Comparison of ENCODE assay signal across 23 cellular contexts in genomic region chr10:72730462-72730861, GRCh38. TPM values are rescaled to one million over a fixed set of nuclear protein-coding genes. Genes with fewer than 3 reads are reported as not detected.
DNase-seq lines count a peak whose midpoint lies in the region; ATAC-seq and TF ChIP-seq lines count a peak whose summit lies in the region.
"Had no signal": no experiment of that assay in that cellular context is flagged by ENCODE, and none has a peak within 500 bp of the region (broad histone marks: within the 10 kb centered on the region; RNA-seq: fewer than 3 reads in every experiment).

No MANE protein-coding gene starts in this region.

- H3K27ac Mint-ChIP-seq in neural progenitor cell: no peak overlapping the region
- H3K27ac Mint-ChIP-seq: activated CD8-positive, alpha-beta T cell treated with anti-CD3 and anti-CD28 coated beads, Interleukin-2, amount 10 ng/mL, durations not matched to agents 7 days and 5 days; stimulated activated naive CD8-positive, alpha-beta T cell treated with anti-CD3 and anti-CD28 coated beads, Interleukin-15, Interleukin-2, amounts not matched to agents 100 ng/mL and 50 ng/mL, for 24 hours had no signal

- peaks cover 1% of the 10 kb centered on the region for H3K4me1 Mint-ChIP-seq in neural progenitor cell

- ATAC-seq in HG03460 (IDR thresholded peaks at IDR 0.05; ENCODE audit: unreplicated experiment): no peak
- ATAC-seq: activated CD8-positive, alpha-beta T cell treated with anti-CD3 and anti-CD28 coated beads, Interleukin-2, amount 10 ng/mL, durations not matched to agents 7 days and 5 days; Right ventricle myocardium inferior had no signal

- H3K4me2 ChIP-seq in neural progenitor cell: no peak overlapping the region
- H3K4me2 ChIP-seq: BLaER1 treated with 17β-estradiol and CSF1 and Interleukin-3, amounts not matched to agents 10 nM and 100 nM had no signal

- in situ Hi-C loops in HAP-1 (cut with MboI; ENCODE audit: low sequenced_read_pairs): no loop called here

- peaks cover 9% of the 10 kb centered on the region for H3K4me1 ChIP-seq in SJSA1 (replicated peaks)
- peaks cover 5% of the 10 kb centered on the region for H3K4me1 ChIP-seq in neural progenitor cell
- peaks cover 9% of the 10 kb centered on the region for H3K4me1 ChIP-seq in HAP-1

- peaks cover 69% of the 10 kb centered on the region for H3K79me2 ChIP-seq in neural progenitor cell (ENCODE audit: low read depth)

- H3K36me3 ChIP-seq in SJSA1 (no peaks in the 10 kb centered on the region), neural progenitor cell (no peaks in the 10 kb centered on the region), HAP-1 (replicated peaks) (no peaks in the 10 kb centered on the region)
- H3K36me3 ChIP-seq: tibial artery had no signal

- H4K20me1 ChIP-seq in neural progenitor cell (ENCODE audit: low read depth): no peaks in the 10 kb centered on the region

- H3K36me3 Mint-ChIP-seq in neural progenitor cell: no peaks in the 10 kb centered on the region

- H3K27me3 ChIP-seq in SJSA1 (replicated peaks) (no peaks in the 10 kb centered on the region), neural progenitor cell (no peaks in the 10 kb centered on the region), HAP-1 (ENCODE audit: low read depth) (no peaks in the 10 kb centered on the region)
- H3K27me3 ChIP-seq: BLaER1 treated with 17β-estradiol and CSF1 and Interleukin-3, amounts not matched to agents 10 nM and 100 nM; tibial artery had no signal

- no peak overlapping the region for H3K4me3 Mint-ChIP-seq in neural progenitor cell
- H3K4me3 Mint-ChIP-seq: activated CD8-positive, alpha-beta T cell treated with anti-CD3 and anti-CD28 coated beads, Interleukin-2, amount 10 ng/mL, durations not matched to agents 7 days and 5 days; stimulated activated naive CD8-positive, alpha-beta T cell treated with anti-CD3 and anti-CD28 coated beads, Interleukin-15, Interleukin-2, amounts not matched to agents 100 ng/mL and 50 ng/mL, for 24 hours had no signal

- no peak overlapping the region for H3K9ac ChIP-seq in neural progenitor cell
- H3K9ac ChIP-seq: BLaER1 treated with 17β-estradiol and CSF1 and Interleukin-3, amounts not matched to agents 10 nM and 100 nM had no signal

- H3K4me3 ChIP-seq in SJSA1: no peak overlapping the region
- H3K4me3 ChIP-seq in fibroblast of the aortic adventitia (ENCODE audit: low read depth, low read length): no peak overlapping the region
- H3K4me3 ChIP-seq in neural progenitor cell: no peak overlapping the region
- H3K4me3 ChIP-seq in HAP-1: no peak overlapping the region
- H3K4me3 ChIP-seq: BLaER1 treated with 17β-estradiol and CSF1 and Interleukin-3, amounts not matched to agents 10 nM and 100 nM; tibial artery had no signal

- H3K27ac ChIP-seq in SJSA1 (peak overlapping the region; percentile 23; the same call in 1 of the 2 replicates), neural progenitor cell (no peak overlapping the region)
- H3K27ac ChIP-seq: BLaER1 treated with 17β-estradiol and CSF1 and Interleukin-3, amounts not matched to agents 10 nM and 100 nM; tibial artery had no signal

- TF ChIP-seq CTCF in fibroblast of the aortic adventitia (IDR thresholded peaks at IDR 0.05; ENCODE audit: insufficient read depth, low read length) (no peak), neural progenitor cell (IDR thresholded peaks at IDR 0.05) (no peak)

- no peak overlapping the region for H2AFZ ChIP-seq in neural progenitor cell (replicated peaks)

- H3F3A ChIP-seq in neural progenitor cell (ENCODE audit: low read depth): no peaks in the 10 kb centered on the region

- H3K9me3 Mint-ChIP-seq in neural progenitor cell: no peaks in the 10 kb centered on the region
- H3K9me3 Mint-ChIP-seq: stimulated activated naive CD8-positive, alpha-beta T cell treated with anti-CD3 and anti-CD28 coated beads, Interleukin-15, Interleukin-2, amounts not matched to agents 100 ng/mL and 50 ng/mL, for 24 hours had no signal

- H3K27me3 Mint-ChIP-seq in neural progenitor cell (ENCODE audit: insufficient read depth, low read depth): no peaks in the 10 kb centered on the region
- H3K27me3 Mint-ChIP-seq: stimulated activated naive CD8-positive, alpha-beta T cell treated with anti-CD3 and anti-CD28 coated beads, Interleukin-15, Interleukin-2, amounts not matched to agents 100 ng/mL and 50 ng/mL, for 24 hours had no signal

- H3K9me3 ChIP-seq in SJSA1 (replicated peaks): no peaks in the 10 kb centered on the region
- H3K9me3 ChIP-seq in neural progenitor cell (ENCODE audit: low read depth): no peaks in the 10 kb centered on the region
- H3K9me3 ChIP-seq in HAP-1: no peaks in the 10 kb centered on the region
- H3K9me3 ChIP-seq: BLaER1 treated with 17β-estradiol and CSF1 and Interleukin-3, amounts not matched to agents 10 nM and 100 nM; tibial artery had no signal

- DNase-seq in ELR (ENCODE audit: low read depth): peak; percentile 19
- peak in 1 of 2 experiments; percentile 18 for DNase-seq in SJSA1 (ENCODE audit: low read depth in 1 of 2, low spot score in 2 of 2)
- peak; percentile 89 for DNase-seq in fibroblast of the aortic adventitia (ENCODE audit: low read depth)
- peak; percentile 57 for DNase-seq in stromal cell of bone marrow (ENCODE audit: low read depth)
- no peak for DNase-seq in neural progenitor cell (ENCODE audit: low spot score)
- no peak for DNase-seq in HAP-1 (ENCODE audit: low spot score in 2 of 2)
- DNase-seq: activated CD4-positive, alpha-beta T cell treated with anti-CD3 and anti-CD28 coated beads for 1 hour; activated CD8-positive, alpha-beta T cell treated with anti-CD3 and anti-CD28 coated beads, Interleukin-2, amount 10 ng/mL, durations not matched to agents 7 days and 5 days; activated naive CD4-positive, alpha-beta T cell; activated T-cell treated with anti-CD3 and anti-CD28 coated beads, Interleukin-2, amount 50 U/mL, for 1 hour; central memory CD4-positive, alpha-beta T cell; kidney glomerular epithelial cell; NCI-H1092 treated with DMSO at 0.1 percent for 48 hours; NCI-H2081; NCI-H446; OCI-M1; stimulated activated CD4-positive, alpha-beta T cell treated with anti-CD3 and anti-CD28 coated beads, Interleukin-4, amount 100 ng/mL, for 24 hours; SW 1271; tibial artery had no signal

RNA-seq across cellular contexts. Expression of gene MCU, which starts 38.5 kb away (rescaled TPM):
- 35.0 and 59.9 TPM in 2 replicates for total RNA-seq in SJSA1 (2014; rRNA removed; shearing (Covaris generic))
- 27.0 and 32.5 TPM in 2 replicates for total RNA-seq in fibroblast of the aortic adventitia (ENCODE audit: low replicate concordance)
- 54.2 and 66.3 TPM in 2 replicates for total RNA-seq in neural progenitor cell (ENCODE audit: low replicate concordance)

Comparison
In these comparisons a context has a peak if more than half of its experiments do, and no peak if none do; other contexts are left out.
1. DNase-seq: peak in ELR (single experiment), fibroblast of the aortic adventitia (single experiment) and stromal cell of bone marrow (single experiment); none in neural progenitor cell (single experiment) and HAP-1 (0 of 2).